ENCODE assay signal across 32 cellular contexts in the genomic region with DNA sequence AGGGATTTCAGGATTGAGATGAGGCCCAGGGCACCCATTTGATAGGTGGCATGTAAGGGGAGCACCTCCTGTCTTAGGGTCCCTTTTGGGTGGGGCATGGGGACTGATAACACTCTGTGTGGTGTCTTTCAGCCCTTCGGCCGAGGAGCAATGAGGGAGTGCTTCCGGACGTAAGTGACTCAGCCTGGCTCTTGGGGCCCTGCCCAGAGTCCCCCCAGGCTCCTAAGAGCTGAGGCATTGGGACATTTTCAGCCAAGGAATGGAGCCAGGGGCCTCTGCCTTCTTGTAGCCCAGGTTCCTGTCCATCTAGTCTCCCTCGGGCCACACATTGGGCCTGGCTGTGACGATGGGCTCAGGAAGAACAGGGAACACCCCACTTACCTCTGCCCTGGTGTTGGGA. TPM values are rescaled to one million over a fixed set of nuclear protein-coding genes. Genes with fewer than 3 reads are reported as not detected.
DNase-seq lines count a peak whose midpoint lies in the region; ATAC-seq and TF ChIP-seq lines count a peak whose summit lies in the region.
"Had no signal": no experiment of that assay in that cellular context is flagged by ENCODE, and none has a peak within 500 bp of the region (broad histone marks: within the 10 kb centered on the region; RNA-seq: fewer than 3 reads in every experiment).

No MANE protein-coding gene starts in this region.

- TF ChIP-seq CTCF in RWPE1 (conservative IDR thresholded peaks at IDR 0.05; ENCODE audit: low read depth) = no peak
- TF ChIP-seq CTCF in chondrocyte (IDR thresholded peaks at IDR 0.05) = no peak

- no peaks in the 10 kb centered on the region for H3K27me3 Mint-ChIP-seq in chondrocyte (ENCODE audit: low read depth)
- no peaks in the 10 kb centered on the region for H3K27me3 Mint-ChIP-seq in natural killer cell treated with Interleukin-12 subunit alpha and Interleukin-12 subunit beta and Interleukin-15 and Interleukin-18, amount 100 ng/mL, for 72 hours
- H3K27me3 Mint-ChIP-seq: effector memory CD8-positive, alpha-beta T cell had no signal

- CTCF ChIA-PET in RWPE1 (lab: Yijun Ruan, JAX) = no interaction called here

- TF ChIP-seq POLR2A in erythroblast (IDR thresholded peaks at IDR 0.05; ENCODE audit: low read length) = no peak

- POLR2A ChIA-PET in RWPE1 (lab: Yijun Ruan, JAX; ENCODE audit: low non-redundant PET) = no interaction called here

- H3K9me3 Mint-ChIP-seq in chondrocyte (ENCODE audit: low read depth) = peaks cover 5% of the 10 kb centered on the region
- no peaks in the 10 kb centered on the region for H3K9me3 Mint-ChIP-seq in natural killer cell treated with Interleukin-12 subunit alpha and Interleukin-12 subunit beta and Interleukin-15 and Interleukin-18, amount 100 ng/mL, for 72 hours

- H3K36me3 Mint-ChIP-seq in chondrocyte (ENCODE audit: low read depth) = peaks cover 45% of the 10 kb centered on the region
- H3K36me3 Mint-ChIP-seq in natural killer cell treated with Interleukin-12 subunit alpha and Interleukin-12 subunit beta and Interleukin-15 and Interleukin-18, amount 100 ng/mL, for 72 hours = peaks cover 5% of the 10 kb centered on the region

- no peak overlapping the region for H3K27ac Mint-ChIP-seq in chondrocyte (ENCODE audit: unreplicated experiment)
- no peak overlapping the region for H3K27ac Mint-ChIP-seq in natural killer cell treated with Interleukin-12 subunit alpha and Interleukin-12 subunit beta and Interleukin-15 and Interleukin-18, amount 100 ng/mL, for 72 hours
- H3K27ac Mint-ChIP-seq: activated naive CD4-positive, alpha-beta T cell treated with anti-CD3 and anti-CD28 coated beads for 36 hours; HFFc6; nephron had no signal

- no peak overlapping the region for H3K4me3 Mint-ChIP-seq in chondrocyte (ENCODE audit: unreplicated experiment)
- no peak overlapping the region for H3K4me3 Mint-ChIP-seq in natural killer cell treated with Interleukin-12 subunit alpha and Interleukin-12 subunit beta and Interleukin-15 and Interleukin-18, amount 100 ng/mL, for 72 hours
- H3K4me3 Mint-ChIP-seq: activated naive CD4-positive, alpha-beta T cell treated with anti-CD3 and anti-CD28 coated beads for 36 hours; effector memory CD8-positive, alpha-beta T cell; HFFc6; nephron had no signal

- peak overlapping the region; percentile 14; the same call in 1 of the 2 replicates for H3K27ac ChIP-seq in RWPE1
- H3K27ac ChIP-seq: BLaER1, brain microvascular endothelial cell, coronary artery, gastrocnemius medialis, Peyer's patch, suprapubic skin, upper lobe of left lung had no signal

- ATAC-seq in natural killer cell treated with Interleukin-12 subunit alpha and Interleukin-12 subunit beta and Interleukin-15 and Interleukin-18, amount 100 ng/mL, for 72 hours = no peak
- ATAC-seq: activated CD4-positive, CD25-positive, alpha-beta regulatory T cell treated with anti-CD3 and anti-CD28 coated beads, Interleukin-2, amount 50 U/mL, for 24 hours; effector memory CD8-positive, alpha-beta T cell; esophagus mucosa; gastrocnemius medialis; HepG2; left colon had no signal

- H3K4me1 Mint-ChIP-seq in chondrocyte (ENCODE audit: low read depth) = no peaks in the 10 kb centered on the region
- H3K4me1 Mint-ChIP-seq in natural killer cell treated with Interleukin-12 subunit alpha and Interleukin-12 subunit beta and Interleukin-15 and Interleukin-18, amount 100 ng/mL, for 72 hours (ENCODE audit: low read depth in 2 of 2) = peaks cover 15% of the 10 kb centered on the region in 2 donors
- H3K4me1 Mint-ChIP-seq: nephron had no signal

- DNase-seq in A172 (ENCODE audit: low spot score) (peak; percentile 59), EH (ENCODE audit: low read depth) (peak; percentile 6), RWPE1 (ENCODE audit: low spot score) (no peak), erythroblast (lab: John Stamatoyannopoulos, UW) (peak; percentile 31 to 38), chondrocyte (ENCODE audit: low spot score) (no peak), hepatic stellate cell (ENCODE audit: low spot score) (no peak)
- no peak for DNase-seq in natural killer cell treated with Interleukin-12 subunit alpha and Interleukin-12 subunit beta and Interleukin-15 and Interleukin-18, amount 100 ng/mL, for 72 hours (ENCODE audit: low spot score)
- DNase-seq in activated effector memory CD4-positive, alpha-beta T cell treated with Interleukin-2 at 50 U/mL for 16 hours = no peak
- DNase-seq: activated CD4-positive, alpha-beta T cell treated with anti-CD3 and anti-CD28 coated beads, Interleukin-2, amount 50 U/mL, for 4 hours; activated naive CD4-positive, alpha-beta T cell treated with anti-CD3 and anti-CD28 coated beads for 36 hours; brain microvascular endothelial cell; effector memory CD8-positive, alpha-beta T cell; HFFc6; hippocampal formation; Karpas-422; left colon; mammary epithelial cell; NCI-H146; NCI-H446 treated with DMSO at 0.1 percent for 48 hours; NCI-H774; Peyer's patch; small intestine; stimulated activated naive CD4-positive, alpha-beta T cell treated with Interleukin-2 at 50 U/mL for 16 hours had no signal

RNA-seq across cellular contexts. Expression of gene EEF2K, which starts 44.4 kb away (rescaled TPM):
- 7.8 and 9.2 TPM in 2 replicates for total RNA-seq in A172 (2014; rRNA removed; shearing (Covaris generic))
- 32.6 to 37.5 TPM (median 34.3 TPM) in 3 replicates for total RNA-seq in chondrocyte
- 10 to 100 TPM; 13.7 to 42.6 TPM for total RNA-seq in natural killer cell treated with Interleukin-12 subunit alpha and Interleukin-12 subunit beta and Interleukin-15 and Interleukin-18, amount 100 ng/mL, for 72 hours

RNA-seq across cellular contexts. Expression of gene POLR3E, which starts 46.7 kb away (rescaled TPM):
- 29.0 and 46.3 TPM in 2 replicates for total RNA-seq in A172 (2014; rRNA removed; shearing (Covaris generic))
- total RNA-seq in chondrocyte = 25.2 to 34.8 TPM (median 26.7 TPM) in 3 replicates
- 100 to 1,000 TPM in 1 of 2 donors, 10 to 100 TPM in 1; 54.7 to 114 TPM for total RNA-seq in natural killer cell treated with Interleukin-12 subunit alpha and Interleukin-12 subunit beta and Interleukin-15 and Interleukin-18, amount 100 ng/mL, for 72 hours

Comparison
In these comparisons a context has a peak if more than half of its experiments do, and no peak if none do; other contexts are left out.
1. DNase-seq: peak in A172 (single experiment), EH (single experiment) and erythroblast (2 of 2); none in RWPE1 (single experiment), chondrocyte (single experiment), hepatic stellate cell (single experiment), natural killer cell treated with Interleukin-12 subunit alpha and Interleukin-12 subunit beta and Interleukin-15 and Interleukin-18, amount 100 ng/mL, for 72 hours (single experiment) and activated effector memory CD4-positive, alpha-beta T cell treated with Interleukin-2 at 50 U/mL for 16 hours (single experiment).